In genomic region chrX:40931921-40932320, GRCh38 we compare ENCODE assay signal across 13 cellular contexts.
A peak's percentile ranks its signal among the peaks of the same experiment; 100 is the strongest.
DNase-seq lines count a peak whose midpoint lies in the region; ATAC-seq and TF ChIP-seq lines count a peak whose summit lies in the region.
"Had no signal": no experiment of that assay in that cellular context is flagged by ENCODE, and none has a peak within 500 bp of the region (broad histone marks: within the 10 kb centered on the region; RNA-seq: fewer than 3 reads in every experiment).

No MANE protein-coding gene starts in this region.

- POLR2A ChIA-PET in MCF 10A (lab: Yijun Ruan, JAX) = interaction anchor here (0.6 to 0.7 kb wide), 2 partner anchors 20 to 191 kb away, joined by 3 read pairs; no protein-coding TSS in a partner anchor

- H3K27ac ChIP-seq in mammary epithelial cell (ENCODE audit: insufficient read depth, low read depth, low read length) = no peak overlapping the region
- H3K27ac ChIP-seq: C4-2B had no signal

- TF ChIP-seq CTCF in MCF 10A (IDR thresholded peaks at IDR 0.05; ENCODE audit: unreplicated experiment) (no peak), mammary epithelial cell (conservative IDR thresholded peaks at IDR 0.05 in 1 of 2, IDR thresholded peaks at IDR 0.05 in 1 of 2; ENCODE audit: extremely low read depth in 1 of 2, insufficient read depth in 1 of 2, low read depth in 1 of 2, low read length in 2 of 2) (peak in 1 of 2 donors; percentile 23)

- H3K9me3 ChIP-seq in mammary epithelial cell (replicated peaks; ENCODE audit: insufficient read depth, low read length) = no peaks in the 10 kb centered on the region

- peak; percentile 49 for DNase-seq in MCF 10A (ENCODE audit: unreplicated experiment)
- no peak for DNase-seq in mammary epithelial cell
- peak; percentile 54 for DNase-seq in RPMI7951 (ENCODE audit: low read depth)
- DNase-seq in fibroblast of gingiva (ENCODE audit: low read depth) = peak; percentile 6
- DNase-seq in stimulated activated naive CD8-positive, alpha-beta T cell treated with anti-CD3 and anti-CD28 coated beads, Interleukin-15, amount 100 ng/mL, for 72 hours = no peak
- no peak for DNase-seq in NCI-H2227 treated with DMSO at 0.1 percent for 48 hours (lab: John Stamatoyannopoulos, UW)
- DNase-seq in DMS153 (lab: John Stamatoyannopoulos, UW) = no peak
- DNase-seq: activated T-cell treated with anti-CD3 and anti-CD28 coated beads, Interleukin-2, amount 50 U/mL, for 72 hours; dermis blood vessel endothelial cell; NCI-H1048; NCI-H748 treated with DMSO at 0.1 percent for 48 hours had no signal

- H3K27ac Mint-ChIP-seq in MCF 10A (ENCODE audit: low read depth, unreplicated experiment) = no peak overlapping the region
- H3K27ac Mint-ChIP-seq in stimulated activated naive CD8-positive, alpha-beta T cell treated with anti-CD3 and anti-CD28 coated beads, Interleukin-15, amount 100 ng/mL, for 72 hours = peak overlapping the region; percentile 86 to 97
- H3K27ac Mint-ChIP-seq: activated T-cell treated with anti-CD3 and anti-CD28 coated beads, Interleukin-2, amount 50 U/mL, for 72 hours had no signal

- dilution Hi-C loops in mammary epithelial cell (cut with HindIII; ENCODE audit: low sequenced_read_pairs) = no loop called here

- peaks cover 48% of the 10 kb centered on the region for H3K27me3 Mint-ChIP-seq in MCF 10A (ENCODE audit: insufficient read depth, unreplicated experiment)
- H3K27me3 Mint-ChIP-seq in stimulated activated naive CD8-positive, alpha-beta T cell treated with anti-CD3 and anti-CD28 coated beads, Interleukin-15, amount 100 ng/mL, for 72 hours = no peaks in the 10 kb centered on the region

- no peaks in the 10 kb centered on the region for H3K36me3 ChIP-seq in mammary epithelial cell (ENCODE audit: insufficient read depth, low read length)

- H3K4me3 ChIP-seq in mammary epithelial cell (replicated peaks in 1 of 3; ENCODE audit: insufficient read depth in 1 of 3, low read depth in 2 of 3, low read length in 3 of 3) = no peak overlapping the region

- H3K4me1 ChIP-seq in mammary epithelial cell (ENCODE audit: insufficient read depth, low read length) = peaks cover 6% of the 10 kb centered on the region

- no peak for ATAC-seq in stimulated activated naive CD8-positive, alpha-beta T cell treated with anti-CD3 and anti-CD28 coated beads, Interleukin-15, amount 100 ng/mL, for 72 hours
- no peak for ATAC-seq in GM21786 (IDR thresholded peaks at IDR 0.05; ENCODE audit: unreplicated experiment)
- ATAC-seq: activated T-cell treated with anti-CD3 and anti-CD28 coated beads, Interleukin-2, amount 50 U/mL, for 72 hours had no signal

- H3K4me1 Mint-ChIP-seq in MCF 10A (ENCODE audit: insufficient read depth, unreplicated experiment) = peaks cover 13% of the 10 kb centered on the region
- peaks cover 24% of the 10 kb centered on the region for H3K4me1 Mint-ChIP-seq in stimulated activated naive CD8-positive, alpha-beta T cell treated with anti-CD3 and anti-CD28 coated beads, Interleukin-15, amount 100 ng/mL, for 72 hours

- H3K4me3 Mint-ChIP-seq in MCF 10A (ENCODE audit: unreplicated experiment) = no peak overlapping the region
- H3K4me3 Mint-ChIP-seq in stimulated activated naive CD8-positive, alpha-beta T cell treated with anti-CD3 and anti-CD28 coated beads, Interleukin-15, amount 100 ng/mL, for 72 hours = peak overlapping the region; percentile 20 to 21

- H4K20me1 ChIP-seq in mammary epithelial cell (ENCODE audit: insufficient read depth, low read length) = no peaks in the 10 kb centered on the region

- WGBS in mammary epithelial cell (ENCODE audit: low coverage, missing lambda C conversion rate) = 64% methylated on average over 2 of the region's 2 CpGs

- H3K79me2 ChIP-seq in mammary epithelial cell (ENCODE audit: insufficient read depth, low read length) = no peaks in the 10 kb centered on the region

- no peaks in the 10 kb centered on the region for H3K36me3 Mint-ChIP-seq in MCF 10A (ENCODE audit: insufficient read depth, unreplicated experiment)

- H3K9me3 Mint-ChIP-seq in MCF 10A (ENCODE audit: unreplicated experiment) = no peaks in the 10 kb centered on the region
- H3K9me3 Mint-ChIP-seq in stimulated activated naive CD8-positive, alpha-beta T cell treated with anti-CD3 and anti-CD28 coated beads, Interleukin-15, amount 100 ng/mL, for 72 hours = peaks cover 6 to 11% of the 10 kb centered on the region in 2 donors

- H3K4me2 ChIP-seq in mammary epithelial cell (ENCODE audit: insufficient read depth, low read depth, low read length) = no peak overlapping the region

- no peak overlapping the region for H2AFZ ChIP-seq in mammary epithelial cell (ENCODE audit: low read depth, low read length)

- no peak overlapping the region for H3K9ac ChIP-seq in mammary epithelial cell (ENCODE audit: insufficient read depth, low read length)

- CTCF ChIA-PET in MCF 10A (lab: Yijun Ruan, JAX) (interaction anchor here (0.7 to 1.4 kb wide), 2 partner anchors 16 to 183 kb away, joined by 4 to 10 read pairs; no protein-coding TSS in a partner anchor), mammary epithelial cell (lab: Charles Lee; ENCODE audit: low non-redundant PET) (no interaction called here)

- no peaks in the 10 kb centered on the region for H3K27me3 ChIP-seq in mammary epithelial cell (ENCODE audit: insufficient read depth, low read length)

- BruUV-seq in MCF 10A (replicated peaks; lab: Mats Ljungman, UMichigan) = no TSS peak
- BruUV-seq in mammary epithelial cell (replicated peaks; lab: Mats Ljungman, UMichigan) = no TSS peak

- intact Hi-C loops in MCF 10A (cut with micrococcal nuclease) (no loop called here), mammary epithelial cell (cut with micrococcal nuclease) (loop anchor here (2.0 to 5.0 kb wide), 2 partner anchors 80 to 155 kb away; no protein-coding TSS in a partner anchor)

- in situ Hi-C loops in mammary epithelial cell (cut with MboI; ENCODE audit: low sequenced_read_pairs in 2 of 2) = no loop called here

Comparison
In these comparisons a context has a peak if more than half of its experiments do, and no peak if none do; other contexts are left out.
1. DNase-seq: peak in MCF 10A (single experiment), RPMI7951 (single experiment) and fibroblast of gingiva (single experiment); none in mammary epithelial cell (single experiment), stimulated activated naive CD8-positive, alpha-beta T cell treated with anti-CD3 and anti-CD28 coated beads, Interleukin-15, amount 100 ng/mL, for 72 hours (0 of 2), NCI-H2227 treated with DMSO at 0.1 percent for 48 hours (single experiment) and DMS153 (single experiment).